17 cellular contexts compared by ENCODE assay signal in genomic region chr2:73893764-73894474, GRCh38. TPM values are rescaled to one million over a fixed set of nuclear protein-coding genes. Genes with fewer than 3 reads are reported as not detected.
DNase-seq lines count a peak whose midpoint lies in the region; ATAC-seq, FAIRE-seq and TF ChIP-seq lines count a peak whose summit lies in the region.
"Had no signal": no experiment of that assay in that cellular context is flagged by ENCODE, and none has a peak within 500 bp of the region (broad histone marks: within the 10 kb centered on the region; RNA-seq: fewer than 3 reads in every experiment).

No MANE protein-coding gene starts in this region.

- H3K27ac Mint-ChIP-seq in activated naive CD4-positive, alpha-beta T cell treated with anti-CD3 and anti-CD28 coated beads, Interleukin-2, amount 50 U/mL, for 24 hours = peak overlapping the region; percentile 52
- H3K27ac Mint-ChIP-seq: activated CD4-positive, alpha-beta memory T cell treated with anti-CD3 and anti-CD28 coated beads, Interleukin-2, amount 10 ng/mL, durations not matched to agents 7 days and 5 days had no signal

- peak overlapping the region; percentile 99 for H3K9ac ChIP-seq in muscle layer of colon (ENCODE audit: low read length)

- H3K27ac ChIP-seq in muscle layer of colon (ENCODE audit: low read depth, low read length) (peak overlapping the region; percentile 99), upper lobe of right lung (no peak overlapping the region)

- no peak for DNase-seq in activated naive CD4-positive, alpha-beta T cell treated with Interleukin-2 at 50 U/mL for 16 hours
- DNase-seq in bronchial epithelial cell (ENCODE audit: low read depth) (no peak), upper lobe of right lung (no peak), DMS53 treated with DMSO at 0.1 percent for 48 hours (lab: John Stamatoyannopoulos, UW; ENCODE audit: unreplicated experiment) (no peak)
- DNase-seq in activated CD4-positive, alpha-beta T cell treated with anti-CD3 and anti-CD28 coated beads for 1 hour = no peak
- DNase-seq: activated CD4-positive, alpha-beta memory T cell treated with anti-CD3 and anti-CD28 coated beads, Interleukin-2, amount 10 ng/mL, durations not matched to agents 7 days and 5 days; activated effector memory CD4-positive, alpha-beta T cell treated with anti-CD3 and anti-CD28 coated beads, Interleukin-2, amount 50 U/mL, for 16 hours; effector CD8-positive, alpha-beta T cell; left ventricle myocardium superior; SIG-M5 had no signal

- no peak overlapping the region for H3K4me3 ChIP-seq in bronchial epithelial cell (ENCODE audit: low read depth, low read length)
- H3K4me3 ChIP-seq in muscle layer of colon (ENCODE audit: low read depth in 1 of 2, low read length in 2 of 2) = peak overlapping the region; percentile 47 to 83
- H3K4me3 ChIP-seq in upper lobe of right lung = peak overlapping the region; percentile 5

- intact Hi-C loops in upper lobe of right lung (cut with DNase I) = no loop called here

- H3K27me3 ChIP-seq in bronchial epithelial cell (ENCODE audit: control insufficient read depth, insufficient read depth, low read length) (no peaks in the 10 kb centered on the region), muscle layer of colon (ENCODE audit: control insufficient read depth in 1 of 2, insufficient read depth in 2 of 2, low read length in 2 of 2) (no peaks in the 10 kb centered on the region), upper lobe of right lung (no peaks in the 10 kb centered on the region)

- H3K36me3 Mint-ChIP-seq in activated naive CD4-positive, alpha-beta T cell treated with anti-CD3 and anti-CD28 coated beads, Interleukin-2, amount 50 U/mL, for 24 hours = no peaks in the 10 kb centered on the region
- H3K36me3 Mint-ChIP-seq: brain had no signal

- peaks cover 31% of the 10 kb centered on the region for H3K4me1 Mint-ChIP-seq in activated naive CD4-positive, alpha-beta T cell treated with anti-CD3 and anti-CD28 coated beads, Interleukin-2, amount 50 U/mL, for 24 hours

- H3K9me3 ChIP-seq in muscle layer of colon (ENCODE audit: low read length) (no peaks in the 10 kb centered on the region), upper lobe of right lung (no peaks in the 10 kb centered on the region)

- H3K9me3 Mint-ChIP-seq in activated naive CD4-positive, alpha-beta T cell treated with anti-CD3 and anti-CD28 coated beads, Interleukin-2, amount 50 U/mL, for 24 hours = no peaks in the 10 kb centered on the region
- H3K9me3 Mint-ChIP-seq: activated CD4-positive, alpha-beta memory T cell treated with anti-CD3 and anti-CD28 coated beads, Interleukin-2, amount 10 ng/mL, durations not matched to agents 7 days and 5 days; brain had no signal

- H3K4me1 ChIP-seq in muscle layer of colon (ENCODE audit: insufficient read depth, low read length) (peaks cover 24% of the 10 kb centered on the region), upper lobe of right lung (peaks cover 10% of the 10 kb centered on the region)

- peak; percentile 64 for ATAC-seq in upper lobe of right lung
- ATAC-seq in HG03025 (IDR thresholded peaks at IDR 0.05; ENCODE audit: low FRiP score, unreplicated experiment) = no peak
- ATAC-seq: left ventricle myocardium superior had no signal

- TF ChIP-seq CTCF in bronchial epithelial cell (IDR thresholded peaks at IDR 0.05; ENCODE audit: insufficient read depth, low read length, severe bottlenecking) (no peak), upper lobe of right lung (IDR thresholded peaks at IDR 0.05) (no peak)

- FAIRE-seq in bronchial epithelial cell (lab: Jason Lieb, UNC) = peak; percentile 86
- FAIRE-seq: GM12892, H54, urothelium cell line had no signal

- no peak overlapping the region for H3K4me3 Mint-ChIP-seq in activated naive CD4-positive, alpha-beta T cell treated with anti-CD3 and anti-CD28 coated beads, Interleukin-2, amount 50 U/mL, for 24 hours
- H3K4me3 Mint-ChIP-seq: activated CD4-positive, alpha-beta memory T cell treated with anti-CD3 and anti-CD28 coated beads, Interleukin-2, amount 10 ng/mL, durations not matched to agents 7 days and 5 days; brain had no signal

- no peaks in the 10 kb centered on the region for H3K36me3 ChIP-seq in bronchial epithelial cell (ENCODE audit: control insufficient read depth, insufficient read depth, low read length)
- H3K36me3 ChIP-seq in muscle layer of colon (ENCODE audit: insufficient read depth, low read length) = peaks cover 52% of the 10 kb centered on the region
- H3K36me3 ChIP-seq in upper lobe of right lung = no peaks in the 10 kb centered on the region

- H3K27me3 Mint-ChIP-seq in activated naive CD4-positive, alpha-beta T cell treated with anti-CD3 and anti-CD28 coated beads, Interleukin-2, amount 50 U/mL, for 24 hours = no peaks in the 10 kb centered on the region

RNA-seq across cellular contexts. Expression of gene ACTG2, which starts 1.1 kb away (rescaled TPM):
- not detected in 2 replicates for total RNA-seq in bronchial epithelial cell
- 37.9 TPM for total RNA-seq in upper lobe of right lung
- total RNA-seq: activated CD4-positive, alpha-beta memory T cell treated with anti-CD3 and anti-CD28 coated beads, Interleukin-2, amount 10 ng/mL, durations not matched to agents 7 days and 5 days had no signal

RNA-seq across cellular contexts. Expression of gene DGUOK, which starts 32.8 kb away (rescaled TPM):
- total RNA-seq in bronchial epithelial cell = 39.3 and 40.8 TPM in 2 replicates
- total RNA-seq in upper lobe of right lung = 34.4 TPM

Comparison
In these comparisons a context has a peak if more than half of its experiments do, and no peak if none do; other contexts are left out.
1. RNA of gene ACTG2, which starts 1.1 kb away (total RNA-seq): 37.9 TPM in upper lobe of right lung (single experiment); not detected in bronchial epithelial cell; every median in the first group is over 10 times any median in the second.